ENCODE assay signal across 16 cellular contexts in genomic region chr20:19660808-19661378, GRCh38.
DNase-seq lines count a peak whose midpoint lies in the region; TF ChIP-seq lines count a peak whose summit lies in the region.
"Had no signal": no experiment of that assay in that cellular context is flagged by ENCODE, and none has a peak within 500 bp of the region (broad histone marks: within the 10 kb centered on the region; RNA-seq: fewer than 3 reads in every experiment).

No MANE protein-coding gene starts in this region.

- TF ChIP-seq CTCF in A673 (conservative IDR thresholded peaks at IDR 0.05; ENCODE audit: low read depth, low read length) = no peak
- TF ChIP-seq CTCF in neural crest cell (conservative IDR thresholded peaks at IDR 0.05) = no peak
- no peak for TF ChIP-seq CTCF in thyroid gland (IDR thresholded peaks at IDR 0.05)
- no peak for TF ChIP-seq CTCF in endothelial cell (IDR thresholded peaks at IDR 0.05; ENCODE audit: unreplicated experiment)

- H3K27ac ChIP-seq in A673 (ENCODE audit: low read depth, low read length, poor library complexity, severe bottlenecking) (peak overlapping the region; percentile 45), thyroid gland (peak overlapping the region in 1 of 3 donors; percentile 51), SJCRH30 (no peak overlapping the region)
- H3K27ac ChIP-seq: BLaER1 treated with 17β-estradiol and CSF1 and Interleukin-3, amounts not matched to agents 10 nM and 100 nM; GM23248 had no signal

- H3K4me1 Mint-ChIP-seq in neural crest cell = peaks cover 12% of the 10 kb centered on the region
- H3K4me1 Mint-ChIP-seq in endothelial cell (ENCODE audit: unreplicated experiment) = peaks cover 13% of the 10 kb centered on the region
- H3K4me1 Mint-ChIP-seq: CD4-positive, CD25-positive, alpha-beta regulatory T cell had no signal

- DNase-seq in A673 (ENCODE audit: low spot score) = no peak
- DNase-seq in RPMI7951 (ENCODE audit: low read depth) = peak; percentile 46
- DNase-seq in left kidney (ENCODE audit: low read depth, low spot score) = peak; percentile 21
- no peak for DNase-seq in neural crest cell (ENCODE audit: low read depth, low spot score)
- no peak for DNase-seq in thyroid gland
- DNase-seq in endothelial cell (ENCODE audit: low spot score) = no peak
- DNase-seq in SJCRH30 = no peak
- no peak for DNase-seq in kidney glomerular epithelial cell (lab: John Stamatoyannopoulos, UW)
- DNase-seq: 8988T; ACHN; Calu3; CD4-positive, CD25-positive, alpha-beta regulatory T cell; DMS 273 treated with DMSO at 0.1 percent for 48 hours; GM23248; H7 had no signal

- POLR2A ChIA-PET in A673 (lab: Charles Lee; ENCODE audit: low non-redundant PET) = no interaction called here

- WGBS in thyroid gland, 2 donors = 79 to 81% methylated on average over 9 of the region's 9 CpGs

- H3K27ac Mint-ChIP-seq in neural crest cell (ENCODE audit: unreplicated experiment) (peak overlapping the region; percentile 14), endothelial cell (ENCODE audit: unreplicated experiment) (no peak overlapping the region)

- H3K36me3 ChIP-seq in A673 (ENCODE audit: insufficient read depth, low read length, poor library complexity, severe bottlenecking) (no peaks in the 10 kb centered on the region), thyroid gland (no peaks in the 10 kb centered on the region), SJCRH30 (no peaks in the 10 kb centered on the region)
- H3K36me3 ChIP-seq: BLaER1 treated with 17β-estradiol and CSF1 and Interleukin-3, amounts not matched to agents 10 nM and 100 nM had no signal

- H3K9me3 ChIP-seq in A673 (ENCODE audit: low read depth, low read length, poor library complexity, severe bottlenecking) (no peaks in the 10 kb centered on the region), thyroid gland (no peaks in the 10 kb centered on the region), SJCRH30 (replicated peaks) (no peaks in the 10 kb centered on the region)
- H3K9me3 ChIP-seq: BLaER1 treated with 17β-estradiol and CSF1 and Interleukin-3, amounts not matched to agents 10 nM and 100 nM had no signal

- H3K27me3 Mint-ChIP-seq in neural crest cell (ENCODE audit: low read depth) (peaks cover 51% of the 10 kb centered on the region), endothelial cell (ENCODE audit: unreplicated experiment) (peaks cover 8% of the 10 kb centered on the region)
- H3K27me3 Mint-ChIP-seq: CD4-positive, CD25-positive, alpha-beta regulatory T cell had no signal

- H3K9me3 Mint-ChIP-seq in neural crest cell (no peaks in the 10 kb centered on the region), endothelial cell (ENCODE audit: unreplicated experiment) (no peaks in the 10 kb centered on the region)
- H3K9me3 Mint-ChIP-seq: CD4-positive, CD25-positive, alpha-beta regulatory T cell had no signal

- intact Hi-C loops in A673 (cut with micrococcal nuclease; ENCODE audit: unreplicated experiment) (loop anchor here (5.0 kb wide), 4 partner anchors 74 to 1029 kb away; no protein-coding TSS in a partner anchor), thyroid gland (cut with DNase I) (no loop called here)

- CTCF ChIA-PET in A673 (lab: Charles Lee) = interaction anchor here (0.6 to 2.6 kb wide), 3 partner anchors 32 to 1029 kb away, joined by 4 to 8 read pairs (median 6); partner anchors contain the start of gene RIN2

- BruUV-seq in A673 (replicated peaks; lab: Mats Ljungman, UMichigan) = no TSS peak

- H3K4me3 Mint-ChIP-seq in neural crest cell (no peak overlapping the region), endothelial cell (ENCODE audit: unreplicated experiment) (no peak overlapping the region)
- H3K4me3 Mint-ChIP-seq: CD4-positive, CD25-positive, alpha-beta regulatory T cell had no signal

- no peaks in the 10 kb centered on the region for H3K27me3 ChIP-seq in A673 (replicated peaks; ENCODE audit: insufficient read depth, low read depth, low read length, poor library complexity)
- H3K27me3 ChIP-seq in thyroid gland = no peaks in the 10 kb centered on the region
- H3K27me3 ChIP-seq in SJCRH30 = no peaks in the 10 kb centered on the region; the same call in 1 of the 2 replicates
- H3K27me3 ChIP-seq: BLaER1 treated with 17β-estradiol and CSF1 and Interleukin-3, amounts not matched to agents 10 nM and 100 nM had no signal

- H3K4me3 ChIP-seq in A673 (ENCODE audit: low read depth, low read length, poor library complexity, severe bottlenecking) (no peak overlapping the region), thyroid gland (replicated peaks in 1 of 3) (no peak overlapping the region), SJCRH30 (no peak overlapping the region)
- H3K4me3 ChIP-seq: BLaER1 treated with 17β-estradiol and CSF1 and Interleukin-3, amounts not matched to agents 10 nM and 100 nM; GM23248 had no signal

- H3K4me1 ChIP-seq in A673 (ENCODE audit: insufficient read depth, low read length, poor library complexity, severe bottlenecking) (peaks cover 43% of the 10 kb centered on the region), thyroid gland (peaks cover 7 to 13% of the 10 kb centered on the region in 2 donors), SJCRH30 (peaks cover 7% of the 10 kb centered on the region)

- H3K36me3 Mint-ChIP-seq in neural crest cell (ENCODE audit: low read depth) (no peaks in the 10 kb centered on the region), endothelial cell (ENCODE audit: low read depth, unreplicated experiment) (no peaks in the 10 kb centered on the region)
- H3K36me3 Mint-ChIP-seq: CD4-positive, CD25-positive, alpha-beta regulatory T cell had no signal

- no peak for TF ChIP-seq POLR2A in thyroid gland (IDR thresholded peaks at IDR 0.05)

Comparison
In these comparisons a context has a peak if more than half of its experiments do, and no peak if none do; other contexts are left out.
1. DNase-seq: peak in RPMI7951 (single experiment) and left kidney (single experiment); none in A673 (single experiment), neural crest cell (single experiment), thyroid gland (0 of 2), endothelial cell (single experiment), SJCRH30 (0 of 2) and kidney glomerular epithelial cell (single experiment).